ENCODE assay signal across 1 cellular context in the genomic region with DNA sequence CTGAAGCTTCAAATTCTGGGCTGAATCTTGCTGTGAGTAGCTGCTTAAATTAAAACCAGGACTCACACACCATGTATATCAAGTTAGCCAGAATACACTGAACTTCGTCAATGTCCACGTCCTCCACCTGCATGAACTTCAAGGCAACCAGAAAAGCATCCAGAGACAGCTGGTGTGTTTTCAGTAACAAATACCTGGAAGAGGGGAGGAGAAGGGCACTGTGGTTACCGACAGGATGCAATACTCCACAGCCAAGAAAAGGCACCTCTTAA.
TF ChIP-seq lines count a peak whose summit lies in the region.

No MANE protein-coding gene starts in this region.

TF ChIP-seq in endothelial cell of umbilical vein, 7 proteins besides CTCF, POLR2A, EP300 and RAD21:
- TF ChIP-seq MYC (IDR thresholded peaks at IDR 0.05; ENCODE audit: low read depth, low read length) (no peak), GATA2 (IDR thresholded peaks at IDR 0.05; ENCODE audit: insufficient read depth, insufficient read length, low read depth, low read length) (no peak), POLR2AphosphoS5 (IDR thresholded peaks at IDR 0.05; ENCODE audit: insufficient read depth, low read depth, low read length) (no peak)
